10 cellular contexts compared by ENCODE assay signal in the genomic region with DNA sequence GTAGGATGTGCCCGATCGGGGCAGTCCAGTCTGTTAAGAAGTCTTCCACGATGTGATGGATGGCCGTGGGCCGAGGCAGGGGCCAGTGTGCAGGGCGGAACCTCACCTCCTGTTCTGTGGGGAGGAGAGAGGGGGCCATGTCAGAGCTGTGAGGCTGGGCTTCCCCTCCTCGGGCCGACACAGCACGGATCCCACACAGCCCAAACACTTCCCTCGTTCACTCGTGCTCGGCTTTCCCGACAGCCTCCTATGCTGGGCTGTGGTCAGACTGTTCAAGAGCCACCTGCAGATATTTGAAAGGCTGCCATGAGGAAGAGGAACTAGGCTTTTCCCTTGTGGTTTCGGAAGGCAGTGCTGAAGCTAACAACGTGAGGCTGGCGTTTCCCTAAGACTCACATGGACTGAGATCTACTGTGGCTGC. TPM values are rescaled to one million over a fixed set of nuclear protein-coding genes. Genes with fewer than 3 reads are reported as not detected.
DNase-seq lines count a peak whose midpoint lies in the region; ATAC-seq and TF ChIP-seq lines count a peak whose summit lies in the region.
"Had no signal": no experiment of that assay in that cellular context is flagged by ENCODE, and none has a peak within 500 bp of the region (broad histone marks: within the 10 kb centered on the region; RNA-seq: fewer than 3 reads in every experiment).

No MANE protein-coding gene starts in this region.

- H3K9me3 Mint-ChIP-seq in activated B cell treated with CpG ODN at 0.5 μM for 24 hours: no peaks in the 10 kb centered on the region
- H3K9me3 Mint-ChIP-seq in glutamatergic neuron (ENCODE audit: unreplicated experiment): peaks cover 14% of the 10 kb centered on the region
- H3K9me3 Mint-ChIP-seq: immature natural killer cell had no signal

- intact Hi-C loops in activated B cell treated with CpG ODN at 0.5 μM for 24 hours (cut with micrococcal nuclease): loop anchor here (1.0 kb wide), 1 partner anchor 11 kb away; no protein-coding TSS in a partner anchor

- DNase-seq in activated B cell treated with CpG ODN at 0.5 μM for 24 hours (peak; percentile 41), putamen (ENCODE audit: low spot score) (peak; percentile 35), glutamatergic neuron (no peak), activated gamma-delta T cell (lab: John Stamatoyannopoulos, UW) (no peak), ureter (ENCODE audit: low spot score) (no peak)
- DNase-seq in activated CD4-positive, CD25-positive, alpha-beta regulatory T cell (lab: John Stamatoyannopoulos, UW): no peak
- DNase-seq: activated CD4-positive, alpha-beta T cell treated with anti-CD3 and anti-CD28 coated beads for 1 hour; immature natural killer cell had no signal

- peak overlapping the region; percentile 67 for H3K4me3 Mint-ChIP-seq in activated B cell treated with CpG ODN at 0.5 μM for 24 hours
- H3K4me3 Mint-ChIP-seq in glutamatergic neuron (ENCODE audit: unreplicated experiment): no peak overlapping the region

- peak overlapping the region; percentile 79 for H3K27ac Mint-ChIP-seq in activated B cell treated with CpG ODN at 0.5 μM for 24 hours
- H3K27ac Mint-ChIP-seq in glutamatergic neuron (ENCODE audit: unreplicated experiment): no peak overlapping the region
- H3K27ac Mint-ChIP-seq: immature natural killer cell had no signal

- POLR2A ChIA-PET in activated B cell treated with CpG ODN at 0.5 μM for 24 hours (lab: Charles Lee): interaction anchor here (0.5 to 2.6 kb wide), 6 partner anchors 12 to 1462 kb away, joined by 3 to 40 read pairs (median 10); a partner anchor contains a TSS

- CTCF ChIA-PET in activated B cell treated with CpG ODN at 0.5 μM for 24 hours (lab: Charles Lee): interaction anchor here (0.8 to 1.1 kb wide), 3 partner anchors 9 to 17 kb away, joined by 3 to 5 read pairs (median 3); no protein-coding TSS in a partner anchor

- ATAC-seq in GM18907 (IDR thresholded peaks at IDR 0.05; ENCODE audit: unreplicated experiment): peak; percentile 49
- ATAC-seq in HG03097 (IDR thresholded peaks at IDR 0.05; ENCODE audit: low FRiP score, unreplicated experiment): peak; percentile 47
- peak; percentile 86 for ATAC-seq in activated B cell treated with CpG ODN at 0.5 μM for 24 hours (ENCODE audit: low read depth)

- H3K36me3 Mint-ChIP-seq in activated B cell treated with CpG ODN at 0.5 μM for 24 hours (ENCODE audit: low read depth): no peaks in the 10 kb centered on the region
- H3K36me3 Mint-ChIP-seq in glutamatergic neuron (ENCODE audit: unreplicated experiment): peaks cover 4% of the 10 kb centered on the region

- no peak for TF ChIP-seq CTCF in activated B cell treated with CpG ODN at 0.5 μM for 24 hours (IDR thresholded peaks at IDR 0.05)
- TF ChIP-seq CTCF in glutamatergic neuron (IDR thresholded peaks at IDR 0.05; ENCODE audit: partially characterized antibody, unreplicated experiment): no peak

- no peaks in the 10 kb centered on the region for H3K27me3 Mint-ChIP-seq in activated B cell treated with CpG ODN at 0.5 μM for 24 hours
- H3K27me3 Mint-ChIP-seq in glutamatergic neuron (ENCODE audit: unreplicated experiment): peaks cover 16% of the 10 kb centered on the region

- H3K4me1 Mint-ChIP-seq in activated B cell treated with CpG ODN at 0.5 μM for 24 hours: peaks cover 26% of the 10 kb centered on the region
- H3K4me1 Mint-ChIP-seq in glutamatergic neuron (ENCODE audit: low read depth, unreplicated experiment): peaks cover 31% of the 10 kb centered on the region

RNA-seq across cellular contexts. Expression of a gene that starts 12.3 kb away (rescaled TPM):
- total RNA-seq in activated B cell treated with CpG ODN at 0.5 μM for 24 hours: 59.1 and 71.7 TPM in 2 replicates
- total RNA-seq in glutamatergic neuron (ENCODE audit: unreplicated experiment): 66.1 TPM
- total RNA-seq in ureter: 88.2 TPM

RNA-seq across cellular contexts. Expression of a gene that starts 13.1 kb away (rescaled TPM):
- total RNA-seq in activated B cell treated with CpG ODN at 0.5 μM for 24 hours (3.9 and 6.5 TPM in 2 replicates), glutamatergic neuron (ENCODE audit: unreplicated experiment) (41.6 TPM), ureter (15.3 TPM)

RNA-seq across cellular contexts. Expression of a gene that starts 35.3 kb away (rescaled TPM):
- total RNA-seq in activated B cell treated with CpG ODN at 0.5 μM for 24 hours: 285 and 301 TPM in 2 replicates
- total RNA-seq in glutamatergic neuron (ENCODE audit: unreplicated experiment): 143 TPM
- 169 TPM for total RNA-seq in ureter

Comparison
In these comparisons a context has a peak if more than half of its experiments do, and no peak if none do; other contexts are left out.
1. DNase-seq: peak in activated B cell treated with CpG ODN at 0.5 μM for 24 hours (single experiment) and putamen (single experiment); none in glutamatergic neuron (single experiment), activated gamma-delta T cell (single experiment), ureter (single experiment) and activated CD4-positive, CD25-positive, alpha-beta regulatory T cell (0 of 4).
2. Peak in every context shown above with its lines, with median percentiles within 50 percentile points of each other: ATAC-seq.